26 cellular contexts compared by ENCODE assay signal in genomic region chr12:1553546-1553945, GRCh38. TPM values are rescaled to one million over a fixed set of nuclear protein-coding genes. Genes with fewer than 3 reads are reported as not detected.
DNase-seq lines count a peak whose midpoint lies in the region; ATAC-seq and TF ChIP-seq lines count a peak whose summit lies in the region.
"Had no signal": no experiment of that assay in that cellular context is flagged by ENCODE, and none has a peak within 500 bp of the region (broad histone marks: within the 10 kb centered on the region; RNA-seq: fewer than 3 reads in every experiment).

No MANE protein-coding gene starts in this region.

- no peak overlapping the region for H3K4me3 ChIP-seq in cardiac muscle cell
- H3K4me3 ChIP-seq in left ventricle myocardium inferior, result no peak overlapping the region
- H3K4me3 ChIP-seq in OCI-LY7 (ENCODE audit: low read depth, low read length, poor library complexity, severe bottlenecking), result peak overlapping the region; percentile 49
- H3K4me3 ChIP-seq in upper lobe of right lung, result no peak overlapping the region
- H3K4me3 ChIP-seq in sigmoid colon, result no peak overlapping the region
- H3K4me3 ChIP-seq: MG63, upper lobe of left lung had no signal

- H3K27me3 ChIP-seq in cardiac muscle cell, result no peaks in the 10 kb centered on the region
- no peaks in the 10 kb centered on the region for H3K27me3 ChIP-seq in left ventricle myocardium inferior (ENCODE audit: low read depth)
- no peaks in the 10 kb centered on the region for H3K27me3 ChIP-seq in upper lobe of right lung
- H3K27me3 ChIP-seq in foreskin keratinocyte, result no peaks in the 10 kb centered on the region
- no peaks in the 10 kb centered on the region for H3K27me3 ChIP-seq in sigmoid colon
- H3K27me3 ChIP-seq: MG63, upper lobe of left lung had no signal

- ATAC-seq in upper lobe of right lung (no peak), foreskin keratinocyte (no peak), GM18511 (IDR thresholded peaks at IDR 0.05; ENCODE audit: unreplicated experiment) (no peak)
- ATAC-seq: left cardiac atrium had no signal

- peak overlapping the region; percentile 39 for H3K27ac Mint-ChIP-seq in nephron progenitor cell
- H3K27ac Mint-ChIP-seq: activated CD4-positive, alpha-beta T cell treated with anti-CD3 and anti-CD28 coated beads for 36 hours; activated naive CD8-positive, alpha-beta T cell treated with anti-CD3 and anti-CD28 coated beads, Interleukin-2, amount 10 ng/mL, durations not matched to agents 7 days and 5 days; CD4-positive, alpha-beta T cell; natural killer cell treated with Interleukin-12 subunit alpha and Interleukin-12 subunit beta and Interleukin-15 and Interleukin-18, amount 100 ng/mL, for 72 hours had no signal

- H3K27ac ChIP-seq in cardiac muscle cell, result peak overlapping the region; percentile 43
- H3K27ac ChIP-seq in left ventricle myocardium inferior (replicated peaks), result no peak overlapping the region
- peak overlapping the region; percentile 89 for H3K27ac ChIP-seq in OCI-LY7 (ENCODE audit: low read depth, low read length, poor library complexity, severe bottlenecking)
- no peak overlapping the region for H3K27ac ChIP-seq in upper lobe of right lung
- no peak overlapping the region for H3K27ac ChIP-seq in foreskin keratinocyte
- no peak overlapping the region for H3K27ac ChIP-seq in sigmoid colon
- H3K27ac ChIP-seq: upper lobe of left lung had no signal

- TF ChIP-seq EP300 in sigmoid colon (IDR thresholded peaks at IDR 0.05), result no peak

- peaks cover 18% of the 10 kb centered on the region for H3K27me3 Mint-ChIP-seq in nephron progenitor cell (ENCODE audit: low read depth, poor library complexity)

- no peaks in the 10 kb centered on the region for H3K9me3 ChIP-seq in cardiac muscle cell (ENCODE audit: low read depth)
- H3K9me3 ChIP-seq in left ventricle myocardium inferior (replicated peaks), result no peaks in the 10 kb centered on the region
- H3K9me3 ChIP-seq in OCI-LY7 (ENCODE audit: low read length), result peaks cover 24% of the 10 kb centered on the region; the same call in 1 of the 2 replicates
- H3K9me3 ChIP-seq in upper lobe of right lung, result no peaks in the 10 kb centered on the region
- no peaks in the 10 kb centered on the region for H3K9me3 ChIP-seq in sigmoid colon
- H3K9me3 ChIP-seq: upper lobe of left lung had no signal

- H4K20me1 ChIP-seq in OCI-LY7 (ENCODE audit: insufficient read depth, low read length), result no peaks in the 10 kb centered on the region

- H3K36me3 ChIP-seq in cardiac muscle cell, result no peaks in the 10 kb centered on the region
- H3K36me3 ChIP-seq in left ventricle myocardium inferior, result no peaks in the 10 kb centered on the region
- H3K36me3 ChIP-seq in OCI-LY7 (ENCODE audit: insufficient read depth, low read length), result peaks cover 6% of the 10 kb centered on the region; the same call in 1 of the 2 replicates
- H3K36me3 ChIP-seq in upper lobe of right lung, result no peaks in the 10 kb centered on the region
- H3K36me3 ChIP-seq in sigmoid colon, result no peaks in the 10 kb centered on the region
- H3K36me3 ChIP-seq: upper lobe of left lung had no signal

- peak overlapping the region; percentile 84 for H3K4me2 ChIP-seq in OCI-LY7 (ENCODE audit: low read length)

- peaks cover 44% of the 10 kb centered on the region for H3K36me3 Mint-ChIP-seq in nephron progenitor cell (ENCODE audit: low read depth)
- H3K36me3 Mint-ChIP-seq: activated naive CD8-positive, alpha-beta T cell treated with anti-CD3 and anti-CD28 coated beads, Interleukin-2, amount 10 ng/mL, durations not matched to agents 7 days and 5 days; natural killer cell treated with Interleukin-12 subunit alpha and Interleukin-12 subunit beta and Interleukin-15 and Interleukin-18, amount 100 ng/mL, for 72 hours had no signal

- intact Hi-C loops in left ventricle myocardium inferior (cut with micrococcal nuclease) (no loop called here), OCI-LY7 (cut with micrococcal nuclease; ENCODE audit: unreplicated experiment) (no loop called here), upper lobe of right lung (cut with DNase I) (no loop called here), sigmoid colon (cut with DNase I) (no loop called here)

- peak overlapping the region; percentile 1 for H3K4me3 Mint-ChIP-seq in nephron progenitor cell
- H3K4me3 Mint-ChIP-seq: activated CD4-positive, alpha-beta T cell treated with anti-CD3 and anti-CD28 coated beads for 36 hours; activated naive CD8-positive, alpha-beta T cell treated with anti-CD3 and anti-CD28 coated beads, Interleukin-2, amount 10 ng/mL, durations not matched to agents 7 days and 5 days; CD4-positive, alpha-beta T cell; natural killer cell treated with Interleukin-12 subunit alpha and Interleukin-12 subunit beta and Interleukin-15 and Interleukin-18, amount 100 ng/mL, for 72 hours had no signal

- WGBS in sigmoid colon, 2 donors, result 69 to 82% methylated on average over 14 of the region's 14 CpGs

- H3K4me1 ChIP-seq in cardiac muscle cell (ENCODE audit: low read depth), result peaks cover 2% of the 10 kb centered on the region
- H3K4me1 ChIP-seq in left ventricle myocardium inferior, result no peaks in the 10 kb centered on the region
- H3K4me1 ChIP-seq in OCI-LY7 (ENCODE audit: insufficient read depth, low read length, poor library complexity, severe bottlenecking), result peaks cover 44% of the 10 kb centered on the region
- H3K4me1 ChIP-seq in upper lobe of right lung, result no peaks in the 10 kb centered on the region
- H3K4me1 ChIP-seq in foreskin keratinocyte, result no peaks in the 10 kb centered on the region
- H3K4me1 ChIP-seq in sigmoid colon, result peaks cover 0 to 13% (median 0%) of the 10 kb centered on the region in 4 donors
- H3K4me1 ChIP-seq: upper lobe of left lung had no signal

- peaks cover 29% of the 10 kb centered on the region for H3K4me1 Mint-ChIP-seq in nephron progenitor cell
- H3K4me1 Mint-ChIP-seq: activated naive CD8-positive, alpha-beta T cell treated with anti-CD3 and anti-CD28 coated beads, Interleukin-2, amount 10 ng/mL, durations not matched to agents 7 days and 5 days had no signal

- H3K79me2 ChIP-seq in OCI-LY7 (ENCODE audit: insufficient read depth, low read depth, low read length), result peaks cover 5% of the 10 kb centered on the region; the same call in 1 of the 2 replicates

- no TSS peak for BruUV-seq in OCI-LY7 (replicated peaks; lab: Mats Ljungman, UMichigan)

- H3K9me3 Mint-ChIP-seq in nephron progenitor cell, result peaks cover 39% of the 10 kb centered on the region
- H3K9me3 Mint-ChIP-seq: natural killer cell treated with Interleukin-12 subunit alpha and Interleukin-12 subunit beta and Interleukin-15 and Interleukin-18, amount 100 ng/mL, for 72 hours had no signal

- CTCF ChIA-PET in OCI-LY7 (lab: Charles Lee; ENCODE audit: unreplicated experiment), result no interaction called here

- H3K9me2 ChIP-seq in OCI-LY7 (ENCODE audit: insufficient read depth, low read length), result no peaks in the 10 kb centered on the region

- POLR2A ChIA-PET in OCI-LY7 (lab: Charles Lee), result interaction anchor here (0.6 to 1.5 kb wide), 4 partner anchors 11 to 742 kb away, joined by 3 to 4 read pairs (median 3); no protein-coding TSS in a partner anchor

- TF ChIP-seq POLR2A in sigmoid colon (IDR thresholded peaks at IDR 0.05), result no peak

- H2AFZ ChIP-seq in OCI-LY7 (ENCODE audit: low read length), result no peak overlapping the region; the same call in 1 of the 2 replicates

- TF ChIP-seq CTCF in cardiac muscle cell (IDR thresholded peaks at IDR 0.05; ENCODE audit: low read depth, low read length) (no peak), left ventricle myocardium inferior (IDR thresholded peaks at IDR 0.05; ENCODE audit: borderline replicate concordance) (no peak), OCI-LY7 (conservative IDR thresholded peaks at IDR 0.05; ENCODE audit: low read length) (no peak), nephron progenitor cell (IDR thresholded peaks at IDR 0.05) (no peak), upper lobe of right lung (IDR thresholded peaks at IDR 0.05) (no peak), foreskin keratinocyte (conservative IDR thresholded peaks at IDR 0.05) (no peak), sigmoid colon (IDR thresholded peaks at IDR 0.05) (no peak)

- DNase-seq in cardiac muscle cell (ENCODE audit: low read depth in 1 of 2, low spot score in 1 of 2) (no peak), left ventricle myocardium inferior (no peak), OCI-LY7 (ENCODE audit: low spot score) (peak; percentile 32), nephron progenitor cell (no peak), upper lobe of right lung (peak; percentile 29), foreskin keratinocyte (no peak), sigmoid colon (no peak)
- DNase-seq: 8988T; activated CD4-positive, alpha-beta T cell treated with anti-CD3 and anti-CD28 coated beads for 36 hours; activated gamma-delta T cell; activated naive CD8-positive, alpha-beta T cell treated with anti-CD3 and anti-CD28 coated beads, Interleukin-2, amount 10 ng/mL, durations not matched to agents 7 days and 5 days; aorta; CD4-positive, alpha-beta T cell; DND-41; hypothalamus; KBM-7; left cardiac atrium; NCI-H1105 treated with DMSO at 0.1 percent for 48 hours; NCI-H1930; NCI-H524 treated with DMSO at 0.1 percent for 48 hours; SHP77 treated with DMSO at 0.1 percent for 48 hours; small intestine; upper lobe of left lung had no signal

RNA-seq across cellular contexts. Expression of gene FBXL14, which starts 40.8 kb away (rescaled TPM):
- 22.4 and 27.8 TPM in 2 replicates for total RNA-seq in cardiac muscle cell
- 17.8 and 34.3 TPM in 2 replicates for polyA plus RNA-seq in cardiac muscle cell
- total RNA-seq in left ventricle myocardium inferior, result 6.8 TPM
- total RNA-seq in OCI-LY7 (2014; rRNA removed; shearing (Covaris generic)), result 45.5 and 46.2 TPM in 2 replicates
- total RNA-seq in OCI-LY7 (2022), result 33.4 and 37.4 TPM in 2 replicates
- total RNA-seq in upper lobe of right lung, result 17.3 TPM
- 5.3 and 5.9 TPM in 2 replicates for total RNA-seq in foreskin keratinocyte
- 1.5 and 2.0 TPM in 2 replicates for polyA plus RNA-seq in foreskin keratinocyte
- 10 to 100 TPM in 2 of 4 donors, 1 to 10 TPM in 2; 7.5 to 12.2 (median 10.0) TPM for total RNA-seq in sigmoid colon
- polyA plus RNA-seq in sigmoid colon, result 10 to 100 TPM; 13.2 to 26.4 (median 20.8) TPM

Comparison
In these comparisons a context has a peak if more than half of its experiments do, and no peak if none do; other contexts are left out.
1. H3K27ac ChIP-seq: peak in cardiac muscle cell (single experiment) and OCI-LY7 (single experiment); none in left ventricle myocardium inferior (single experiment), upper lobe of right lung (single experiment), foreskin keratinocyte (single experiment) and sigmoid colon (0 of 4).
2. DNase-seq: peak in OCI-LY7 (single experiment) and upper lobe of right lung (single experiment); none in cardiac muscle cell (0 of 2), left ventricle myocardium inferior (single experiment), nephron progenitor cell (single experiment), foreskin keratinocyte (0 of 2) and sigmoid colon (single experiment).